In the genomic region with DNA sequence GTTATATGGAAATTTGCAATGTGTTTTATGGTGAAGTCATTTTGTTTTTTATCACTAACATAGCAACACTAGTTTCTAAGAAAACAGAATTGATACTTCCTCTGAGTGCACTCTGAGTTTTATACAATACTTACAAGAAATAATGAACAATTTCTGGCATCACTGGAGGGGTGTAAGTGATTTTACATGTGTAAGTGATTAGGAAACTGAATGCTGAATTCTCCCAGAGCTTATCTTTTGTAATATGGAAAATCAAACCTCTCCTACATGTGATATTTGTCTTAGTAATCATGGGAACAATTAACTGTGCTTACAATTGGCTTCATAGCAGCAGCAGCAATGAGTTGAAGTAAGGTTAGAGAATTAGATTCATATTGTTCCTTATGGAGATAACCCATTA, we compare ENCODE assay signal across 30 cellular contexts. TPM values are rescaled to one million over a fixed set of nuclear protein-coding genes. Genes with fewer than 3 reads are reported as not detected.
DNase-seq lines count a peak whose midpoint lies in the region; ATAC-seq, FAIRE-seq and TF ChIP-seq lines count a peak whose summit lies in the region.
"Had no signal": no experiment of that assay in that cellular context is flagged by ENCODE, and none has a peak within 500 bp of the region (broad histone marks: within the 10 kb centered on the region; RNA-seq: fewer than 3 reads in every experiment).

No MANE protein-coding gene starts in this region.

- H3K27me3 Mint-ChIP-seq in dendritic cell treated with granulocyte-macrophage colony-stimulating factor and Interleukin-4, amounts not matched to agents 40 ng/mL and 50 ng/mL, for 4 days = no peaks in the 10 kb centered on the region
- H3K27me3 Mint-ChIP-seq: activated naive CD4-positive, alpha-beta T cell treated with anti-CD3 and anti-CD28 coated beads, Interleukin-2, amount 10 ng/mL, durations not matched to agents 7 days and 5 days; CD4-positive, alpha-beta memory T cell; stimulated activated memory B cell treated with anti-CD40 and anti-IgM and Interleukin-4, amounts not matched to agents 10 μg/mL and 1 μg/mL and 100 μg/mL, for 72 hours had no signal

- H3K36me3 ChIP-seq in left ventricle myocardium inferior = no peaks in the 10 kb centered on the region
- peaks cover 0 to 14% of the 10 kb centered on the region in 2 donors for H3K36me3 ChIP-seq in muscle layer of duodenum (ENCODE audit: control insufficient read depth in 1 of 2, insufficient read depth in 2 of 2, low read length in 2 of 2)
- H3K36me3 ChIP-seq: colonic mucosa, lower lobe of right lung, prostate gland, SJCRH30, suprapubic skin had no signal

- intact Hi-C loops in left ventricle myocardium inferior (cut with micrococcal nuclease) (no loop called here), left ventricle myocardium superior (cut with micrococcal nuclease) (loop anchor here (10.0 kb wide), 1 partner anchor 87 kb away; no protein-coding TSS in a partner anchor)
- intact Hi-C loops in dendritic cell treated with granulocyte-macrophage colony-stimulating factor and Interleukin-4, amounts not matched to agents 40 ng/mL and 50 ng/mL, for 4 days (cut with micrococcal nuclease) = loop anchor here (5.0 kb wide), 1 partner anchor 36 kb away; a partner anchor contains a TSS

- H3K27ac ChIP-seq in left ventricle myocardium inferior (replicated peaks) (peak overlapping the region; percentile 36), muscle layer of duodenum (ENCODE audit: low read length) (peak overlapping the region; percentile 42)
- H3K27ac ChIP-seq: colonic mucosa, lower lobe of right lung, prostate gland, SJCRH30, suprapubic skin had no signal

- H3K4me1 ChIP-seq in left ventricle myocardium inferior (peaks cover 51% of the 10 kb centered on the region), muscle layer of duodenum (ENCODE audit: control insufficient read depth in 1 of 2, insufficient read depth in 2 of 2, low read length in 2 of 2) (peaks cover 15% of the 10 kb centered on the region in 2 donors)
- H3K4me1 ChIP-seq: colonic mucosa had no signal

- H3K27me3 ChIP-seq in left ventricle myocardium inferior (ENCODE audit: low read depth) (no peaks in the 10 kb centered on the region), muscle layer of duodenum (ENCODE audit: low read depth, low read length) (no peaks in the 10 kb centered on the region)
- H3K27me3 ChIP-seq: colonic mucosa, SJCRH30, suprapubic skin had no signal

- no peak overlapping the region for H3K4me3 Mint-ChIP-seq in dendritic cell treated with granulocyte-macrophage colony-stimulating factor and Interleukin-4, amounts not matched to agents 40 ng/mL and 50 ng/mL, for 4 days
- H3K4me3 Mint-ChIP-seq: activated naive CD4-positive, alpha-beta T cell treated with anti-CD3 and anti-CD28 coated beads, Interleukin-2, amount 10 ng/mL, durations not matched to agents 7 days and 5 days; activated T-helper 1 cell treated with anti-CD3 and anti-CD28 coated beads, Interleukin-12 subunit alpha, Interleukin-12 subunit beta, Interleukin-2, Interleukin-4 antibody, amounts not matched to agents 30 ng/mL and 10 ng/mL and 1 ng/mL, durations not matched to agents 14 hours and 24 hours and 36 hours; CD4-positive, alpha-beta memory T cell; endodermal cell; GM23338; stimulated activated memory B cell treated with anti-CD40 and anti-IgM and Interleukin-4, amounts not matched to agents 10 μg/mL and 1 μg/mL and 100 μg/mL, for 72 hours had no signal

- no peak for TF ChIP-seq CTCF in left ventricle myocardium inferior (IDR thresholded peaks at IDR 0.05; ENCODE audit: borderline replicate concordance)

- H3K4me3 ChIP-seq in left ventricle myocardium inferior (no peak overlapping the region), muscle layer of duodenum (ENCODE audit: low read depth in 1 of 2, low read length in 2 of 2) (no peak overlapping the region)
- H3K4me3 ChIP-seq: colonic mucosa, GM23338, lower lobe of right lung, prostate gland, SJCRH30, suprapubic skin had no signal

- H3K27ac Mint-ChIP-seq in dendritic cell treated with granulocyte-macrophage colony-stimulating factor and Interleukin-4, amounts not matched to agents 40 ng/mL and 50 ng/mL, for 4 days = peak overlapping the region; percentile 74
- H3K27ac Mint-ChIP-seq: activated naive CD4-positive, alpha-beta T cell treated with anti-CD3 and anti-CD28 coated beads, Interleukin-2, amount 10 ng/mL, durations not matched to agents 7 days and 5 days; activated T-helper 1 cell treated with anti-CD3 and anti-CD28 coated beads, Interleukin-12 subunit alpha, Interleukin-12 subunit beta, Interleukin-2, Interleukin-4 antibody, amounts not matched to agents 30 ng/mL and 10 ng/mL and 1 ng/mL, durations not matched to agents 14 hours and 24 hours and 36 hours; CD4-positive, alpha-beta memory T cell; endodermal cell; GM23338; stimulated activated memory B cell treated with anti-CD40 and anti-IgM and Interleukin-4, amounts not matched to agents 10 μg/mL and 1 μg/mL and 100 μg/mL, for 72 hours had no signal

- FAIRE-seq in GM12891 (lab: Jason Lieb, UNC) = no peak

- H3K9me3 ChIP-seq in left ventricle myocardium inferior (replicated peaks) = no peaks in the 10 kb centered on the region
- H3K9me3 ChIP-seq in muscle layer of duodenum (ENCODE audit: control insufficient read depth in 1 of 2, low read length in 2 of 2) = no peaks in the 10 kb centered on the region
- H3K9me3 ChIP-seq: colonic mucosa, lower lobe of right lung, prostate gland, SJCRH30, suprapubic skin had no signal

- TF ChIP-seq POLR2A in GM12891 (IDR thresholded peaks at IDR 0.05; ENCODE audit: low read depth, low read length) = no peak

- peaks cover 40% of the 10 kb centered on the region for H3K4me1 Mint-ChIP-seq in dendritic cell treated with granulocyte-macrophage colony-stimulating factor and Interleukin-4, amounts not matched to agents 40 ng/mL and 50 ng/mL, for 4 days (ENCODE audit: low read depth)
- H3K4me1 Mint-ChIP-seq: activated naive CD4-positive, alpha-beta T cell treated with anti-CD3 and anti-CD28 coated beads, Interleukin-2, amount 10 ng/mL, durations not matched to agents 7 days and 5 days; CD4-positive, alpha-beta memory T cell; stimulated activated memory B cell treated with anti-CD40 and anti-IgM and Interleukin-4, amounts not matched to agents 10 μg/mL and 1 μg/mL and 100 μg/mL, for 72 hours had no signal

- ATAC-seq in left ventricle myocardium superior (no peak), GM21619 (IDR thresholded peaks at IDR 0.05; ENCODE audit: unreplicated experiment) (no peak), HG02852 (IDR thresholded peaks at IDR 0.05; ENCODE audit: unreplicated experiment) (no peak)
- ATAC-seq: GM23338; lower lobe of right lung; sciatic nerve; stimulated activated memory B cell treated with anti-CD40 and anti-IgM and Interleukin-4, amounts not matched to agents 10 μg/mL and 1 μg/mL and 100 μg/mL, for 72 hours had no signal

- no peaks in the 10 kb centered on the region for H3K9me3 Mint-ChIP-seq in dendritic cell treated with granulocyte-macrophage colony-stimulating factor and Interleukin-4, amounts not matched to agents 40 ng/mL and 50 ng/mL, for 4 days
- H3K9me3 Mint-ChIP-seq: activated naive CD4-positive, alpha-beta T cell treated with anti-CD3 and anti-CD28 coated beads, Interleukin-2, amount 10 ng/mL, durations not matched to agents 7 days and 5 days; endodermal cell; GM23338; stimulated activated memory B cell treated with anti-CD40 and anti-IgM and Interleukin-4, amounts not matched to agents 10 μg/mL and 1 μg/mL and 100 μg/mL, for 72 hours had no signal

- DNase-seq in left ventricle myocardium inferior (no peak), left ventricle myocardium superior (no peak), NK-92 (lab: John Stamatoyannopoulos, UW; ENCODE audit: unreplicated experiment) (no peak), GM12891 (ENCODE audit: insufficient read length, low spot score) (no peak)
- DNase-seq: activated CD4-positive, alpha-beta T cell treated with anti-CD3 and anti-CD28 coated beads, Interleukin-2, amount 50 U/mL, for 4 hours; activated CD4-positive, CD25-positive, alpha-beta regulatory T cell; activated naive CD4-positive, alpha-beta T cell treated with anti-CD3 and anti-CD28 coated beads, Interleukin-2, amount 10 ng/mL, durations not matched to agents 7 days and 5 days; AML-193; CD4-positive, alpha-beta memory T cell; colonic mucosa; endodermal cell; head of caudate nucleus; IMR-90; lower lobe of right lung; NCI-H1694 treated with DMSO at 0.1 percent for 48 hours; NCI-H2171; NCI-H524; SJCRH30; stimulated activated CD4-positive, alpha-beta T cell treated with anti-CD3 and anti-CD28 coated beads, Interleukin-4, amount 100 ng/mL, for 4 hours had no signal

- H3K36me3 Mint-ChIP-seq in dendritic cell treated with granulocyte-macrophage colony-stimulating factor and Interleukin-4, amounts not matched to agents 40 ng/mL and 50 ng/mL, for 4 days (ENCODE audit: low read depth) = peaks cover 34% of the 10 kb centered on the region
- H3K36me3 Mint-ChIP-seq: activated naive CD4-positive, alpha-beta T cell treated with anti-CD3 and anti-CD28 coated beads, Interleukin-2, amount 10 ng/mL, durations not matched to agents 7 days and 5 days; CD4-positive, alpha-beta memory T cell; stimulated activated memory B cell treated with anti-CD40 and anti-IgM and Interleukin-4, amounts not matched to agents 10 μg/mL and 1 μg/mL and 100 μg/mL, for 72 hours had no signal

TF ChIP-seq in GM12891, 5 proteins besides CTCF, POLR2A, EP300 and RAD21:
- no peak for TF ChIP-seq SPI1 (IDR thresholded peaks at IDR 0.05; ENCODE audit: low read depth, low read length)
- TF ChIP-seq POLR2AphosphoS5 (IDR thresholded peaks at IDR 0.05; ENCODE audit: low read depth, low read length) = no peak
- no peak for TF ChIP-seq POU2F2 (IDR thresholded peaks at IDR 0.05; ENCODE audit: low read depth, low read length)
- TF ChIP-seq TAF1 (IDR thresholded peaks at IDR 0.05; ENCODE audit: low read depth, low read length) = no peak
- TF ChIP-seq PAX5 (IDR thresholded peaks at IDR 0.05; ENCODE audit: insufficient read depth, low read length, severe bottlenecking) = no peak

RNA-seq across cellular contexts. Expression of a gene that starts 37.5 kb away (rescaled TPM):
- 66.5 TPM for total RNA-seq in left ventricle myocardium inferior
- total RNA-seq in left ventricle myocardium superior = 71.7 TPM
- polyA plus RNA-seq in GM12891 (2012; ENCODE audit: low read depth, missing spikeins) = not detected
- total RNA-seq: activated T-helper 1 cell treated with anti-CD3 and anti-CD28 coated beads, Interleukin-12 subunit alpha, Interleukin-12 subunit beta, Interleukin-2, Interleukin-4 antibody, amounts not matched to agents 30 ng/mL and 10 ng/mL and 1 ng/mL, durations not matched to agents 14 hours and 24 hours and 36 hours; T-helper 1 cell treated with Interleukin-12 subunit alpha and Interleukin-12 subunit beta and Interleukin-4 antibody, amounts not matched to agents 30 ng/mL and 1 ng/mL, for 36 hours had no signal
- polyA plus RNA-seq: CD4-positive, alpha-beta memory T cell had no signal
